In the genomic region with DNA sequence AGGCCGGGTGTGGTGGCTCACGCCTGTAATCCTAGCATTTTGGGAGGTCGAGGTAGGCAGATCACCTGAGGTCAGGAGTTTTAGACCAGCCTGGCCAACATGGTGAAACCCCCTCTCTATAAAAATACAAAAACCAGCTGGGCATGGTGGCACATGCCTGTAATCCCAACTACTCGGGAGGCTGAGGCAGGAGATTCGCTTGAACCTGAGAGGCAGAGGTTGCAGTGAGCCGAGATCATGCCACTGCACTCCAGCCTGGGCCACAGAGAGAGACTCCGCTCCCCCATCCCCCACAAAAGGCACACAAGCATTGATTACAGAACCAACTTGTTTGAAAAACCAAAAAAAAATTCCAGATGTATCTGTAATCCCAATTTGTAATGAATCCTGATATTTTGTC, we compare ENCODE assay signal across 7 cellular contexts. TPM values are rescaled to one million over a fixed set of nuclear protein-coding genes. Genes with fewer than 3 reads are reported as not detected.
A peak's percentile ranks its signal among the peaks of the same experiment; 100 is the strongest.
DNase-seq lines count a peak whose midpoint lies in the region; ATAC-seq and TF ChIP-seq lines count a peak whose summit lies in the region.
"Not testable (repeated sequence)": the region's sequence is repeated elsewhere in the genome, so short reads cannot be mapped to it uniquely, and the experiment has no call there.

No MANE protein-coding gene starts in this region.

- H3K27ac ChIP-seq in PC-3 (ENCODE audit: low read length) (0 out of 2 replicates have a peak overlapping the region, but pooled peaks have one; percentile 53), heart left ventricle (peak overlapping the region; percentile 17 to 97 (median 92))

- not testable (repeated sequence) for H2AFZ ChIP-seq in PC-3 (ENCODE audit: low read length)

- POLR2A ChIA-PET in PC-3 (lab: Charles Lee; ENCODE audit: unreplicated experiment) = not testable (repeated sequence)

- CTCF ChIA-PET in PC-3 (lab: Charles Lee) = not testable (repeated sequence)

- not testable (repeated sequence) for H3K27me3 Mint-ChIP-seq in activated T-cell treated with anti-CD3 and anti-CD28 coated beads, Interleukin-2, amount 50 U/mL, for 4 hours (ENCODE audit: low read depth)

- peaks cover 30% of the 10 kb centered on the region for H3K4me1 ChIP-seq in PC-3 (ENCODE audit: insufficient read depth, low read length)
- peaks cover 4 to 64% (median 46%) of the 10 kb centered on the region in 12 donors for H3K4me1 ChIP-seq in heart left ventricle
- H3K4me1 ChIP-seq in mucosa of descending colon (ENCODE audit: low read depth) = peaks cover 25% of the 10 kb centered on the region

- H3K36me3 Mint-ChIP-seq in activated T-cell treated with anti-CD3 and anti-CD28 coated beads, Interleukin-2, amount 50 U/mL, for 4 hours (ENCODE audit: insufficient read depth) = peaks cover 48% of the 10 kb centered on the region

- H3K4me1 Mint-ChIP-seq in activated T-cell treated with anti-CD3 and anti-CD28 coated beads, Interleukin-2, amount 50 U/mL, for 4 hours (ENCODE audit: low read depth) = peaks cover 54% of the 10 kb centered on the region

- H3K36me3 ChIP-seq in PC-3 (ENCODE audit: low read depth, low read length) (peaks cover 59% of the 10 kb centered on the region), heart left ventricle (peaks cover 0 to 11% (median 0%) of the 10 kb centered on the region in 9 donors)
- H3K36me3 ChIP-seq in mucosa of descending colon (ENCODE audit: low read depth) = not testable (repeated sequence)

- H4K20me1 ChIP-seq in PC-3 (ENCODE audit: low read length) = peaks cover 61% of the 10 kb centered on the region

- not testable (repeated sequence) for H3F3A ChIP-seq in PC-3 (ENCODE audit: low read length, unreplicated experiment)

- WGBS in heart left ventricle, 4 donors = 54 to 75% (median 66%) methylated on average over 7 of the region's 7 CpGs

- H3K9me3 Mint-ChIP-seq in activated T-cell treated with anti-CD3 and anti-CD28 coated beads, Interleukin-2, amount 50 U/mL, for 4 hours = not testable (repeated sequence)

- not testable (repeated sequence) for TF ChIP-seq POLR2A in heart left ventricle (IDR thresholded peaks at IDR 0.05)

- peaks cover 69% of the 10 kb centered on the region for H3K79me2 ChIP-seq in PC-3 (ENCODE audit: low read length)

- H3K4me3 ChIP-seq in GM12864 (ENCODE audit: low read depth, low read length) (peak overlapping the region; percentile 64), PC-3 (ENCODE audit: low read length) (peak overlapping the region; percentile 77), choroid plexus epithelial cell (ENCODE audit: low read depth, low read length) (peak overlapping the region; percentile 74), heart left ventricle (peak overlapping the region; percentile 66 to 95 (median 88)), mucosa of descending colon (peak overlapping the region; percentile 84), skeletal muscle cell (ENCODE audit: low read depth, low read length) (peak overlapping the region; percentile 69)

- peak overlapping the region; percentile 95 for H3K4me2 ChIP-seq in PC-3 (ENCODE audit: low read length)

- ATAC-seq in PC-3; activated T-cell treated with anti-CD3 and anti-CD28 coated beads, Interleukin-2, amount 50 U/mL, for 4 hours; heart left ventricle; mucosa of descending colon: not testable (repeated sequence)

- TF ChIP-seq CTCF in GM12864 (IDR thresholded peaks at IDR 0.05; ENCODE audit: low read depth, low read length, missing control alignments); PC-3 (conservative IDR thresholded peaks at IDR 0.05; ENCODE audit: low read depth, low read length); choroid plexus epithelial cell (conservative IDR thresholded peaks at IDR 0.05; ENCODE audit: low read depth, low read length); heart left ventricle (IDR thresholded peaks at IDR 0.05); mucosa of descending colon (IDR thresholded peaks at IDR 0.05): not testable (repeated sequence)

- H3K9me2 ChIP-seq in PC-3 (replicated peaks; ENCODE audit: low read length) = not testable (repeated sequence)

- H3K27me3 ChIP-seq in PC-3 (ENCODE audit: low read length); heart left ventricle: not testable (repeated sequence)

- not testable (repeated sequence) for H3K9me3 ChIP-seq in PC-3 (ENCODE audit: low read length); heart left ventricle; mucosa of descending colon

- H3K4me3 Mint-ChIP-seq in activated T-cell treated with anti-CD3 and anti-CD28 coated beads, Interleukin-2, amount 50 U/mL, for 4 hours = peak overlapping the region; percentile 95

- peak overlapping the region; percentile 89 for H3K9ac ChIP-seq in PC-3 (ENCODE audit: low read length)

- BruUV-seq in PC-3 (replicated peaks; lab: Mats Ljungman, UMichigan) = not testable (repeated sequence)

- intact Hi-C loops in PC-3 (cut with micrococcal nuclease) (loop anchor here (2.0 kb wide), 1 partner anchor 52 kb away; no protein-coding TSS in a partner anchor), heart left ventricle (cut with DNase I) (loop anchor here in 6 of 10 donors (5.0 to 10.0 kb wide), 5 partner anchors 50 to 172 kb away; a partner anchor contains a TSS)
- intact Hi-C loops in mucosa of descending colon (cut with DNase I, micrococcal nuclease) = not testable (repeated sequence)

- not testable (repeated sequence) for DNase-seq in GM12864 (ENCODE audit: low read depth); PC-3; activated T-cell treated with anti-CD3 and anti-CD28 coated beads, Interleukin-2, amount 50 U/mL, for 4 hours; choroid plexus epithelial cell (ENCODE audit: low read depth); heart left ventricle; skeletal muscle cell (ENCODE audit: low read depth)
- peak in 1 of 3 donors; percentile 58 for DNase-seq in mucosa of descending colon

RNA-seq across cellular contexts. Expression of a gene that starts 2.4 kb away (rescaled TPM):
- total RNA-seq in PC-3 (2014; rRNA removed) (182 and 200 TPM in 2 replicates), heart left ventricle (100 to 1,000 TPM; 114 to 293 (median 161) TPM), mucosa of descending colon (100 to 1,000 TPM; 220 to 421 (median 334) TPM)
- 100 to 1,000 TPM; 315 to 327 (median 324) TPM for total RNA-seq in activated T-cell treated with anti-CD3 and anti-CD28 coated beads, Interleukin-2, amount 50 U/mL, for 4 hours
- 100 to 1,000 TPM; 121 to 541 TPM for polyA plus RNA-seq in heart left ventricle
